In genomic region chr20:8399963-8400362, GRCh38 we compare ENCODE assay signal across 9 cellular contexts.
A peak's percentile ranks its signal among the peaks of the same experiment; 100 is the strongest.
DNase-seq lines count a peak whose midpoint lies in the region; ATAC-seq and TF ChIP-seq lines count a peak whose summit lies in the region.
"Had no signal": no experiment of that assay in that cellular context is flagged by ENCODE, and none has a peak within 500 bp of the region (broad histone marks: within the 10 kb centered on the region; RNA-seq: fewer than 3 reads in every experiment).

No MANE protein-coding gene starts in this region.

- H3K9me3 ChIP-seq in WERI-Rb-1 (ENCODE audit: severe bottlenecking), result no peaks in the 10 kb centered on the region
- H3K9me3 ChIP-seq in gastrocnemius medialis, result no peaks in the 10 kb centered on the region

- H3K27me3 ChIP-seq in WERI-Rb-1 (ENCODE audit: insufficient read depth, low read depth, severe bottlenecking), result no peaks in the 10 kb centered on the region
- no peaks in the 10 kb centered on the region for H3K27me3 ChIP-seq in gastrocnemius medialis

- H3K36me3 ChIP-seq in WERI-Rb-1 (no peaks in the 10 kb centered on the region), gastrocnemius medialis (no peaks in the 10 kb centered on the region)

- H3K27me3 Mint-ChIP-seq in activated T-cell treated with anti-CD3 and anti-CD28 coated beads, Interleukin-2, amount 50 U/mL, for 4 hours (ENCODE audit: low read depth), result no peaks in the 10 kb centered on the region
- no peaks in the 10 kb centered on the region for H3K27me3 Mint-ChIP-seq in activated T-cell treated with anti-CD3 and anti-CD28 coated beads, Interleukin-2, amount 50 U/mL, for 24 hours
- H3K27me3 Mint-ChIP-seq in stimulated activated memory B cell treated with anti-CD40 and anti-IgM and Interleukin-4, amounts not matched to agents 10 μg/mL and 1 μg/mL and 100 μg/mL, for 72 hours, result no peaks in the 10 kb centered on the region

- intact Hi-C loops in gastrocnemius medialis (cut with DNase I; ENCODE audit: low total_unique reads), result no loop called here

- peaks cover 0 to 19% of the 10 kb centered on the region in 2 donors for H3K4me1 ChIP-seq in gastrocnemius medialis

- H3K4me3 Mint-ChIP-seq in activated T-cell treated with anti-CD3 and anti-CD28 coated beads, Interleukin-2, amount 50 U/mL, for 4 hours, result no peak overlapping the region
- H3K4me3 Mint-ChIP-seq in activated T-cell treated with anti-CD3 and anti-CD28 coated beads, Interleukin-2, amount 50 U/mL, for 24 hours, result no peak overlapping the region
- H3K4me3 Mint-ChIP-seq in stimulated activated memory B cell treated with anti-CD40 and anti-IgM and Interleukin-4, amounts not matched to agents 10 μg/mL and 1 μg/mL and 100 μg/mL, for 72 hours, result no peak overlapping the region

- H3K4me1 Mint-ChIP-seq in activated T-cell treated with anti-CD3 and anti-CD28 coated beads, Interleukin-2, amount 50 U/mL, for 4 hours (ENCODE audit: low read depth), result peaks cover 5% of the 10 kb centered on the region
- peaks cover 12% of the 10 kb centered on the region for H3K4me1 Mint-ChIP-seq in activated T-cell treated with anti-CD3 and anti-CD28 coated beads, Interleukin-2, amount 50 U/mL, for 24 hours (ENCODE audit: low read depth)
- peaks cover 21% of the 10 kb centered on the region for H3K4me1 Mint-ChIP-seq in stimulated activated memory B cell treated with anti-CD40 and anti-IgM and Interleukin-4, amounts not matched to agents 10 μg/mL and 1 μg/mL and 100 μg/mL, for 72 hours

- no peaks in the 10 kb centered on the region for H3K36me3 Mint-ChIP-seq in activated T-cell treated with anti-CD3 and anti-CD28 coated beads, Interleukin-2, amount 50 U/mL, for 4 hours (ENCODE audit: insufficient read depth)
- H3K36me3 Mint-ChIP-seq in activated T-cell treated with anti-CD3 and anti-CD28 coated beads, Interleukin-2, amount 50 U/mL, for 24 hours (ENCODE audit: low read depth), result no peaks in the 10 kb centered on the region
- no peaks in the 10 kb centered on the region for H3K36me3 Mint-ChIP-seq in stimulated activated memory B cell treated with anti-CD40 and anti-IgM and Interleukin-4, amounts not matched to agents 10 μg/mL and 1 μg/mL and 100 μg/mL, for 72 hours

- peak; percentile 30 to 74 for ATAC-seq in activated T-cell treated with anti-CD3 and anti-CD28 coated beads, Interleukin-2, amount 50 U/mL, for 4 hours
- ATAC-seq in HG02938 (IDR thresholded peaks at IDR 0.05; ENCODE audit: unreplicated experiment) (peak; percentile 99), gastrocnemius medialis (no peak)
- peak; percentile 92 for ATAC-seq in stimulated activated memory B cell treated with anti-CD40 and anti-IgM and Interleukin-4, amounts not matched to agents 10 μg/mL and 1 μg/mL and 100 μg/mL, for 72 hours
- ATAC-seq: K562 had no signal

- H3K9me3 Mint-ChIP-seq in activated T-cell treated with anti-CD3 and anti-CD28 coated beads, Interleukin-2, amount 50 U/mL, for 4 hours, result no peaks in the 10 kb centered on the region
- no peaks in the 10 kb centered on the region for H3K9me3 Mint-ChIP-seq in activated T-cell treated with anti-CD3 and anti-CD28 coated beads, Interleukin-2, amount 50 U/mL, for 24 hours
- no peaks in the 10 kb centered on the region for H3K9me3 Mint-ChIP-seq in stimulated activated memory B cell treated with anti-CD40 and anti-IgM and Interleukin-4, amounts not matched to agents 10 μg/mL and 1 μg/mL and 100 μg/mL, for 72 hours

- H3K27ac ChIP-seq in WERI-Rb-1 (no peak overlapping the region), gastrocnemius medialis (no peak overlapping the region)

- no peak overlapping the region for H3K27ac Mint-ChIP-seq in activated T-cell treated with anti-CD3 and anti-CD28 coated beads, Interleukin-2, amount 50 U/mL, for 24 hours
- H3K27ac Mint-ChIP-seq in stimulated activated memory B cell treated with anti-CD40 and anti-IgM and Interleukin-4, amounts not matched to agents 10 μg/mL and 1 μg/mL and 100 μg/mL, for 72 hours, result no peak overlapping the region

- DNase-seq in activated T-cell treated with anti-CD3 and anti-CD28 coated beads, Interleukin-2, amount 50 U/mL, for 4 hours, result no peak
- DNase-seq in activated T-cell treated with anti-CD3 and anti-CD28 coated beads, Interleukin-2, amount 50 U/mL, for 24 hours, result no peak
- DNase-seq in NOMO-1 treated with dmso at 0.1 percent for 144 hours (lab: John Stamatoyannopoulos, UW; ENCODE audit: unreplicated experiment), result peak; percentile 79
- no peak for DNase-seq in WERI-Rb-1
- DNase-seq in gastrocnemius medialis, result no peak
- no peak for DNase-seq in hepatic stellate cell (ENCODE audit: low spot score)

- H3K4me3 ChIP-seq in WERI-Rb-1 (ENCODE audit: low read depth, low read length) (no peak overlapping the region), gastrocnemius medialis (no peak overlapping the region)
- H3K4me3 ChIP-seq: K562 had no signal

- no peak for TF ChIP-seq POLR2A in gastrocnemius medialis (IDR thresholded peaks at IDR 0.05)

- in situ Hi-C loops in gastrocnemius medialis (cut with MboI; ENCODE audit: low sequenced_read_pairs in 4 of 4), result loop anchor here in 2 of 4 donors (10.0 to 25.0 kb wide), 3 partner anchors 312 to 363 kb away; no protein-coding TSS in a partner anchor

- no peak for TF ChIP-seq CTCF in WERI-Rb-1 (IDR thresholded peaks at IDR 0.05; ENCODE audit: low read depth, low read length)
- TF ChIP-seq CTCF in gastrocnemius medialis (IDR thresholded peaks at IDR 0.05 in 4 of 5, conservative IDR thresholded peaks at IDR 0.05 in 1 of 5), result no peak

Comparison
In these comparisons a context has a peak if more than half of its experiments do, and no peak if none do; other contexts are left out.
1. ATAC-seq: peak in activated T-cell treated with anti-CD3 and anti-CD28 coated beads, Interleukin-2, amount 50 U/mL, for 4 hours (2 of 2), HG02938 (single experiment) and stimulated activated memory B cell treated with anti-CD40 and anti-IgM and Interleukin-4, amounts not matched to agents 10 μg/mL and 1 μg/mL and 100 μg/mL, for 72 hours (single experiment); none in gastrocnemius medialis (0 of 2).